ENCODE assay signal across 7 cellular contexts in genomic region chr17:64063766-64064224, GRCh38.
DNase-seq lines count a peak whose midpoint lies in the region; ATAC-seq, FAIRE-seq and TF ChIP-seq lines count a peak whose summit lies in the region.

No MANE protein-coding gene starts in this region.

- no peak overlapping the region for H3K9ac ChIP-seq in iPS-20b (ENCODE audit: low read depth, low read length)

- H3K4me3 ChIP-seq in astrocyte of the cerebellum (ENCODE audit: low read depth, low read length) (no peak overlapping the region), iPS-20b (ENCODE audit: low read length) (peak overlapping the region; percentile 14; the same call in 1 of the 2 replicates)

- no peaks in the 10 kb centered on the region for H3K9me3 ChIP-seq in iPS-20b (ENCODE audit: insufficient read depth, low read depth, low read length)

- TF ChIP-seq CTCF in astrocyte of the cerebellum (IDR thresholded peaks at IDR 0.05; ENCODE audit: low read depth, low read length, missing control alignments), result peak; percentile 34

- H3K27ac ChIP-seq in iPS-20b (ENCODE audit: low read length), result no peak overlapping the region

- 0 out of 2 replicates have a peak, but pooled peaks cover 3% of the 10 kb centered on the region for H3K4me1 ChIP-seq in iPS-20b (ENCODE audit: insufficient read depth, low read length)

- peak; percentile 39 for FAIRE-seq in GM18507 (lab: Jason Lieb, UNC)

- H3K36me3 ChIP-seq in iPS-20b (ENCODE audit: insufficient read depth, low read depth, low read length), result no peaks in the 10 kb centered on the region

- in situ Hi-C loops in astrocyte of the cerebellum (cut with HindIII; ENCODE audit: low sequenced_read_pairs), result no loop called here

- ATAC-seq in SK-N-SH treated with all-trans-retinoic acid at 6 μM for 48 hours, result peak; percentile 92
- no peak for ATAC-seq in HG03378 (IDR thresholded peaks at IDR 0.05; ENCODE audit: unreplicated experiment)

- no peak for DNase-seq in GM18507 (ENCODE audit: extremely low spot score, insufficient read length, low read depth)
- DNase-seq in astrocyte of the cerebellum (ENCODE audit: low read depth), result no peak
- DNase-seq in stimulated activated CD4-positive, alpha-beta T cell treated with anti-CD3 and anti-CD28 coated beads, Interleukin-2, amount 100 ng/mL, for 4 hours (ENCODE audit: low read depth), result peak; percentile 38
- no peak for DNase-seq in AG08395 (ENCODE audit: low spot score)

- H3K27me3 ChIP-seq in iPS-20b (ENCODE audit: insufficient read depth, low read length), result no peaks in the 10 kb centered on the region

TF ChIP-seq in SK-N-SH treated with all-trans-retinoic acid at 6 μM for 48 hours, 23 proteins besides CTCF, POLR2A, EP300 and RAD21:
- TF ChIP-seq ZC3H10 (CRISPR knock-in tag; IDR thresholded peaks at IDR 0.05), result no peak
- TF ChIP-seq BACH2 (CRISPR knock-in tag; IDR thresholded peaks at IDR 0.05; ENCODE audit: borderline replicate concordance), result no peak
- no peak for TF ChIP-seq TSHZ2 (CRISPR knock-in tag; IDR thresholded peaks at IDR 0.05)
- TF ChIP-seq PPARA (CRISPR knock-in tag; IDR thresholded peaks at IDR 0.05; ENCODE audit: borderline replicate concordance), result no peak
- TF ChIP-seq, protein P1, sequence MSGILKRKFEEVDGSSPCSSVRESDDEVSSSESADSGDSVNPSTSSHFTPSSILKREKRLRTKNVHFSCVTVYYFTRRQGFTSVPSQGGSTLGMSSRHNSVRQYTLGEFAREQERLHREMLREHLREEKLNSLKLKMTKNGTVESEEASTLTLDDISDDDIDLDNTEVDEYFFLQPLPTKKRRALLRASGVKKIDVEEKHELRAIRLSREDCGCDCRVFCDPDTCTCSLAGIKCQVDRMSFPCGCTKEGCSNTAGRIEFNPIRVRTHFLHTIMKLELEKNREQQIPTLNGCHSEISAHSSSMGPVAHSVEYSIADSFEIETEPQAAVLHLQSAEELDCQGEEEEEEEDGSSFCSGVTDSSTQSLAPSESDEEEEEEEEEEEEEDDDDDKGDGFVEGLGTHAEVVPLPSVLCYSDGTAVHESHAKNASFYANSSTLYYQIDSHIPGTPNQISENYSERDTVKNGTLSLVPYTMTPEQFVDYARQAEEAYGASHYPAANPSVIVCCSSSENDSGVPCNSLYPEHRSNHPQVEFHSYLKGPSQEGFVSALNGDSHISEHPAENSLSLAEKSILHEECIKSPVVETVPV (CRISPR knock-in tag; IDR thresholded peaks at IDR 0.05), result no peak
- no peak for TF ChIP-seq RARB (CRISPR knock-in tag; IDR thresholded peaks at IDR 0.05)
- TF ChIP-seq ZFP30 (CRISPR knock-in tag; IDR thresholded peaks at IDR 0.05), result no peak
- TF ChIP-seq, protein P2, sequence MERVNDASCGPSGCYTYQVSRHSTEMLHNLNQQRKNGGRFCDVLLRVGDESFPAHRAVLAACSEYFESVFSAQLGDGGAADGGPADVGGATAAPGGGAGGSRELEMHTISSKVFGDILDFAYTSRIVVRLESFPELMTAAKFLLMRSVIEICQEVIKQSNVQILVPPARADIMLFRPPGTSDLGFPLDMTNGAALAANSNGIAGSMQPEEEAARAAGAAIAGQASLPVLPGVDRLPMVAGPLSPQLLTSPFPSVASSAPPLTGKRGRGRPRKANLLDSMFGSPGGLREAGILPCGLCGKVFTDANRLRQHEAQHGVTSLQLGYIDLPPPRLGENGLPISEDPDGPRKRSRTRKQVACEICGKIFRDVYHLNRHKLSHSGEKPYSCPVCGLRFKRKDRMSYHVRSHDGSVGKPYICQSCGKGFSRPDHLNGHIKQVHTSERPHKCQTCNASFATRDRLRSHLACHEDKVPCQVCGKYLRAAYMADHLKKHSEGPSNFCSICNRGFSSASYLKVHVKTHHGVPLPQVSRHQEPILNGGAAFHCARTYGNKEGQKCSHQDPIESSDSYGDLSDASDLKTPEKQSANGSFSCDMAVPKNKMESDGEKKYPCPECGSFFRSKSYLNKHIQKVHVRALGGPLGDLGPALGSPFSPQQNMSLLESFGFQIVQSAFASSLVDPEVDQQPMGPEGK (CRISPR knock-in tag; IDR thresholded peaks at IDR 0.05; ENCODE audit: borderline replicate concordance), result no peak
- TF ChIP-seq, protein P3, sequence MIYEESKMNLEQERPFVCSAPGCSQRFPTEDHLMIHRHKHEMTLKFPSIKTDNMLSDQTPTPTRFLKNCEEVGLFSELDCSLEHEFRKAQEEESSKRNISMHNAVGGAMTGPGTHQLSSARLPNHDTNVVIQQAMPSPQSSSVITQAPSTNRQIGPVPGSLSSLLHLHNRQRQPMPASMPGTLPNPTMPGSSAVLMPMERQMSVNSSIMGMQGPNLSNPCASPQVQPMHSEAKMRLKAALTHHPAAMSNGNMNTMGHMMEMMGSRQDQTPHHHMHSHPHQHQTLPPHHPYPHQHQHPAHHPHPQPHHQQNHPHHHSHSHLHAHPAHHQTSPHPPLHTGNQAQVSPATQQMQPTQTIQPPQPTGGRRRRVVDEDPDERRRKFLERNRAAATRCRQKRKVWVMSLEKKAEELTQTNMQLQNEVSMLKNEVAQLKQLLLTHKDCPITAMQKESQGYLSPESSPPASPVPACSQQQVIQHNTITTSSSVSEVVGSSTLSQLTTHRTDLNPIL (CRISPR knock-in tag; IDR thresholded peaks at IDR 0.05; ENCODE audit: low read depth), result no peak
- TF ChIP-seq ZNF70 (CRISPR knock-in tag; IDR thresholded peaks at IDR 0.05), result no peak
- TF ChIP-seq CSDC2 (CRISPR knock-in tag; IDR thresholded peaks at IDR 0.05), result no peak
- TF ChIP-seq ISL1 (CRISPR knock-in tag; IDR thresholded peaks at IDR 0.05), result no peak
- no peak for TF ChIP-seq ZFP3 (CRISPR knock-in tag; IDR thresholded peaks at IDR 0.05)
- TF ChIP-seq SNAI2 (CRISPR knock-in tag; IDR thresholded peaks at IDR 0.05), result no peak
- no peak for TF ChIP-seq ESRRG (CRISPR knock-in tag; IDR thresholded peaks at IDR 0.05)
- TF ChIP-seq TCF4 (CRISPR knock-in tag; IDR thresholded peaks at IDR 0.05; ENCODE audit: borderline replicate concordance), result no peak
- TF ChIP-seq, protein P4, sequence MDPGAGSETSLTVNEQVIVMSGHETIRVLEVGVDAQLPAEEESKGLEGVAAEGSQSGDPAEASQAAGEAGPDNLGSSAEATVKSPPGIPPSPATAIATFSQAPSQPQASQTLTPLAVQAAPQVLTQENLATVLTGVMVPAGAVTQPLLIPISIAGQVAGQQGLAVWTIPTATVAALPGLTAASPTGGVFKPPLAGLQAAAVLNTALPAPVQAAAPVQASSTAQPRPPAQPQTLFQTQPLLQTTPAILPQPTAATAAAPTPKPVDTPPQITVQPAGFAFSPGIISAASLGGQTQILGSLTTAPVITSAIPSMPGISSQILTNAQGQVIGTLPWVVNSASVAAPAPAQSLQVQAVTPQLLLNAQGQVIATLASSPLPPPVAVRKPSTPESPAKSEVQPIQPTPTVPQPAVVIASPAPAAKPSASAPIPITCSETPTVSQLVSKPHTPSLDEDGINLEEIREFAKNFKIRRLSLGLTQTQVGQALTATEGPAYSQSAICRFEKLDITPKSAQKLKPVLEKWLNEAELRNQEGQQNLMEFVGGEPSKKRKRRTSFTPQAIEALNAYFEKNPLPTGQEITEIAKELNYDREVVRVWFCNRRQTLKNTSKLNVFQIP (CRISPR knock-in tag; IDR thresholded peaks at IDR 0.05; ENCODE audit: borderline replicate concordance, low read depth), result no peak
